10 cellular contexts compared by ENCODE assay signal in the genomic region with DNA sequence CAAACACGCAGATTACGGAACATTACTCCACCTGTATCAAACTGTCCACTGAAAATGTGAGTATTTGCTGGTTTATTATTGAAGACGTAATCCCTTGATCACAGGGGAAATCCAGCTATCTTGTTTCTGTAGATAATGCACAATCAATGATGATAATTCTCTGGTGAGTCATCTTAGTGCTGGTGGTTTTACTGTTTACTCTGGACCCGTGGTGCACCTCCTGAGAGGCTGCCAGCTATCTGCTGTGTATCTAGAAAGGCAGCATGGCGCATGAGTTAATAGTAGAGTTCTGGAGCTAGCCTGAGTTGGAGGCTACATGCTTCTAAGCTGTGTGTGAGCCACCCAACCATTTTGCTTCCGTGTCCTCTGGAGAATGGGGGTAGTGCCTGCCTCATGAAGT. TPM values are rescaled to one million over a fixed set of nuclear protein-coding genes. Genes with fewer than 3 reads are reported as not detected.
DNase-seq lines count a peak whose midpoint lies in the region; ATAC-seq and TF ChIP-seq lines count a peak whose summit lies in the region.
"Had no signal": no experiment of that assay in that cellular context is flagged by ENCODE, and none has a peak within 500 bp of the region (broad histone marks: within the 10 kb centered on the region; RNA-seq: fewer than 3 reads in every experiment).

No MANE protein-coding gene starts in this region.

- no peaks in the 10 kb centered on the region for H3K27me3 Mint-ChIP-seq in T-helper 1 cell treated with Interleukin-12 subunit alpha and Interleukin-12 subunit beta and Interleukin-4 antibody, amounts not matched to agents 30 μg/mL and 1 μg/mL, for 36 hours (ENCODE audit: low read depth)
- H3K27me3 Mint-ChIP-seq in dendritic cell treated with granulocyte-macrophage colony-stimulating factor and Interleukin-4, amounts not matched to agents 40 ng/mL and 50 ng/mL, for 4 days: no peaks in the 10 kb centered on the region
- no peaks in the 10 kb centered on the region for H3K27me3 Mint-ChIP-seq in stimulated activated memory B cell treated with anti-CD40 and anti-IgM and Interleukin-4, amounts not matched to agents 10 μg/mL and 1 μg/mL and 100 μg/mL, for 72 hours

- H3K4me1 Mint-ChIP-seq in T-helper 1 cell treated with Interleukin-12 subunit alpha and Interleukin-12 subunit beta and Interleukin-4 antibody, amounts not matched to agents 30 μg/mL and 1 μg/mL, for 36 hours (ENCODE audit: low read depth): peaks cover 50% of the 10 kb centered on the region
- peaks cover 88% of the 10 kb centered on the region for H3K4me1 Mint-ChIP-seq in dendritic cell treated with granulocyte-macrophage colony-stimulating factor and Interleukin-4, amounts not matched to agents 40 ng/mL and 50 ng/mL, for 4 days (ENCODE audit: low read depth)
- peaks cover 55% of the 10 kb centered on the region for H3K4me1 Mint-ChIP-seq in stimulated activated memory B cell treated with anti-CD40 and anti-IgM and Interleukin-4, amounts not matched to agents 10 μg/mL and 1 μg/mL and 100 μg/mL, for 72 hours

- DNase-seq in activated CD8-positive, alpha-beta memory T cell treated with anti-CD3 and anti-CD28 coated beads, Interleukin-2, amount 50 U/mL, for 4 hours: peak; percentile 34
- no peak for DNase-seq in activated CD8-positive, alpha-beta memory T cell treated with anti-CD3 and anti-CD28 coated beads, Interleukin-2, amount 50 U/mL, for 48 hours
- DNase-seq in vagina (ENCODE audit: extremely low spot score in 2 of 2) (no peak), Kasumi-1 (lab: John Stamatoyannopoulos, UW) (no peak)
- DNase-seq: BE2C, SHP77 had no signal

- intact Hi-C loops in dendritic cell treated with granulocyte-macrophage colony-stimulating factor and Interleukin-4, amounts not matched to agents 40 ng/mL and 50 ng/mL, for 4 days (cut with micrococcal nuclease): loop anchor here (5.0 kb wide), 1 partner anchor 35 kb away; a partner anchor contains a TSS
- intact Hi-C loops in vagina (cut with DNase I): no loop called here

- TF ChIP-seq CTCF in vagina (IDR thresholded peaks at IDR 0.05): no peak

- H3K9me3 Mint-ChIP-seq in T-helper 1 cell treated with Interleukin-12 subunit alpha and Interleukin-12 subunit beta and Interleukin-4 antibody, amounts not matched to agents 30 μg/mL and 1 μg/mL, for 36 hours: no peaks in the 10 kb centered on the region
- no peaks in the 10 kb centered on the region for H3K9me3 Mint-ChIP-seq in dendritic cell treated with granulocyte-macrophage colony-stimulating factor and Interleukin-4, amounts not matched to agents 40 ng/mL and 50 ng/mL, for 4 days
- no peaks in the 10 kb centered on the region for H3K9me3 Mint-ChIP-seq in stimulated activated memory B cell treated with anti-CD40 and anti-IgM and Interleukin-4, amounts not matched to agents 10 μg/mL and 1 μg/mL and 100 μg/mL, for 72 hours

- H3K27me3 ChIP-seq in vagina: no peaks in the 10 kb centered on the region
- H3K27me3 ChIP-seq: BE2C had no signal

- no peaks in the 10 kb centered on the region for H3K4me1 ChIP-seq in vagina
- H3K4me1 ChIP-seq: BE2C had no signal

- no peak overlapping the region for H3K27ac ChIP-seq in vagina

- H3K4me3 ChIP-seq in vagina: no peak overlapping the region

- TF ChIP-seq POLR2A in vagina (IDR thresholded peaks at IDR 0.05): no peak

- peak; percentile 28 for ATAC-seq in stimulated activated memory B cell treated with anti-CD40 and anti-IgM and Interleukin-4, amounts not matched to agents 10 μg/mL and 1 μg/mL and 100 μg/mL, for 72 hours
- ATAC-seq in HG02610 (IDR thresholded peaks at IDR 0.05; ENCODE audit: unreplicated experiment): no peak

- no peaks in the 10 kb centered on the region for H3K36me3 ChIP-seq in vagina

- peak overlapping the region; percentile 83 for H3K27ac Mint-ChIP-seq in T-helper 1 cell treated with Interleukin-12 subunit alpha and Interleukin-12 subunit beta and Interleukin-4 antibody, amounts not matched to agents 30 μg/mL and 1 μg/mL, for 36 hours
- peak overlapping the region; percentile 98 for H3K27ac Mint-ChIP-seq in dendritic cell treated with granulocyte-macrophage colony-stimulating factor and Interleukin-4, amounts not matched to agents 40 ng/mL and 50 ng/mL, for 4 days
- peak overlapping the region; percentile 53 for H3K27ac Mint-ChIP-seq in stimulated activated memory B cell treated with anti-CD40 and anti-IgM and Interleukin-4, amounts not matched to agents 10 μg/mL and 1 μg/mL and 100 μg/mL, for 72 hours

- H3K36me3 Mint-ChIP-seq in T-helper 1 cell treated with Interleukin-12 subunit alpha and Interleukin-12 subunit beta and Interleukin-4 antibody, amounts not matched to agents 30 μg/mL and 1 μg/mL, for 36 hours (ENCODE audit: low read depth): peaks cover 60% of the 10 kb centered on the region
- peaks cover 42% of the 10 kb centered on the region for H3K36me3 Mint-ChIP-seq in dendritic cell treated with granulocyte-macrophage colony-stimulating factor and Interleukin-4, amounts not matched to agents 40 ng/mL and 50 ng/mL, for 4 days (ENCODE audit: low read depth)
- H3K36me3 Mint-ChIP-seq in stimulated activated memory B cell treated with anti-CD40 and anti-IgM and Interleukin-4, amounts not matched to agents 10 μg/mL and 1 μg/mL and 100 μg/mL, for 72 hours: no peaks in the 10 kb centered on the region

- H3K9me3 ChIP-seq in vagina: no peaks in the 10 kb centered on the region
- H3K9me3 ChIP-seq: BE2C had no signal

- peak overlapping the region; percentile 35 for H3K4me3 Mint-ChIP-seq in T-helper 1 cell treated with Interleukin-12 subunit alpha and Interleukin-12 subunit beta and Interleukin-4 antibody, amounts not matched to agents 30 μg/mL and 1 μg/mL, for 36 hours
- no peak overlapping the region for H3K4me3 Mint-ChIP-seq in dendritic cell treated with granulocyte-macrophage colony-stimulating factor and Interleukin-4, amounts not matched to agents 40 ng/mL and 50 ng/mL, for 4 days
- peak overlapping the region; percentile 19 for H3K4me3 Mint-ChIP-seq in stimulated activated memory B cell treated with anti-CD40 and anti-IgM and Interleukin-4, amounts not matched to agents 10 μg/mL and 1 μg/mL and 100 μg/mL, for 72 hours

RNA-seq across cellular contexts. Expression of a gene that starts 6.5 kb away (rescaled TPM):
- total RNA-seq in vagina: 6.4 TPM

RNA-seq across cellular contexts. Expression of a gene that starts 17.0 kb away (rescaled TPM):
- 1.5 TPM for total RNA-seq in vagina

RNA-seq across cellular contexts. Expression of a gene that starts 36.7 kb away (rescaled TPM):
- 129 TPM for total RNA-seq in vagina
